Comparison of ENCODE assay signal across 8 cellular contexts in the genomic region with DNA sequence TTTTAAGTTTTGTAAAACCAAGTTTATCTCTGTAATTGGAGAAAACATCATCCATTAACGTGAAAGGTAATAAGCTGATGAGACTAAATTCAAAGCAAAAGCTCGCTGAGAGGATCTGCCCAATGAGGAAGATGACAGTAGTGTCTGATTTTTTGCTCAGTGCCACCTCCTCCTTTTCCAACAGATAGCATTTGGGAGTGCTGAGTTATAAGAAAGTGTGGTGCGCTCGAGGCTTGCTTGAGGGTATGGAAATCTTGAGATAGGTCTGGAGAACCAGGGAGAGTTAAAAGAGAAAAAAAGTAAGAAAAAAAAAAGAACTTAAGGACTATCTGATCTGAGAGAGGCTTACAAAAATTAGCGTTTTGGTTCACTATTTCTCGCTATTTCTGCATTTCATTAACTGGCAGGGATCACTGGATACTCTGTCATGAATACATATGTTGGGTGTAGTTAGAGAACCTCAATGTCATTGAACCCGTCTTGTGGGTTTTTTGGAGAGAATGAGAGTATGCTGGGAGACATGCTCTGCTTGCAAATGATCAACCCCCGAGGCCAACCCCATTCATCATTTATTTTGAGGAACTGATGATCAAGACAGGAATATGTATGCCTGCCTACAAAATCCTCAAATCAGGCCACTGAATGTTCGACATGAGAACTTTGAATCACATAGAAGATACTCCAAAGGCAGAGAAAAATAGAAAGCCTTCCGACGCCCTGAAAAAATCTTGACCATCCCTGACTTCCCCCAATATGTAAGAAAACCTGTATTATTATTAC. TPM values are rescaled to one million over a fixed set of nuclear protein-coding genes. Genes with fewer than 3 reads are reported as not detected.
A peak's percentile ranks its signal among the peaks of the same experiment; 100 is the strongest.
DNase-seq lines count a peak whose midpoint lies in the region; ATAC-seq and TF ChIP-seq lines count a peak whose summit lies in the region.

No MANE protein-coding gene starts in this region.

- no peak for ATAC-seq in activated naive CD4-positive, alpha-beta T cell treated with anti-CD3 and anti-CD28 coated beads, Interleukin-2, amount 50 U/mL, for 72 hours
- no peak for ATAC-seq in right lobe of liver
- ATAC-seq in upper lobe of left lung (ENCODE audit: low FRiP score in 2 of 2): no peak
- ATAC-seq in HG03097 (IDR thresholded peaks at IDR 0.05; ENCODE audit: low FRiP score, unreplicated experiment): no peak

- peak overlapping the region; percentile 58 for H3K4me3 Mint-ChIP-seq in activated naive CD4-positive, alpha-beta T cell treated with anti-CD3 and anti-CD28 coated beads for 36 hours

- CTCF ChIA-PET in activated naive CD4-positive, alpha-beta T cell treated with anti-CD3 and anti-CD28 coated beads for 36 hours (lab: Charles Lee): no interaction called here

- WGBS in right lobe of liver (ENCODE audit: insufficient coverage, low coverage, low lambda C conversion rate, missing lambda C conversion rate): 48% methylated on average over 11 of the region's 11 CpGs
- 54 to 57% methylated on average over 11 of the region's 11 CpGs for WGBS in upper lobe of left lung, 2 donors

- peaks cover 15% of the 10 kb centered on the region for H3K4me1 Mint-ChIP-seq in activated naive CD4-positive, alpha-beta T cell treated with anti-CD3 and anti-CD28 coated beads for 36 hours (ENCODE audit: low read depth)

- H3K9me3 Mint-ChIP-seq in activated naive CD4-positive, alpha-beta T cell treated with anti-CD3 and anti-CD28 coated beads for 36 hours: no peaks in the 10 kb centered on the region
- H3K9me3 Mint-ChIP-seq in activated naive CD4-positive, alpha-beta T cell treated with anti-CD3 and anti-CD28 coated beads, Interleukin-2, amount 50 U/mL, for 72 hours: no peaks in the 10 kb centered on the region

- peaks cover 8% of the 10 kb centered on the region for H3K27me3 Mint-ChIP-seq in activated naive CD4-positive, alpha-beta T cell treated with anti-CD3 and anti-CD28 coated beads for 36 hours (ENCODE audit: low read depth)

- H3K27ac ChIP-seq in right lobe of liver (peak overlapping the region; percentile 75 to 84 (median 78)), upper lobe of left lung (peak overlapping the region; percentile 87 to 94 (median 92))

- H3K9me3 ChIP-seq in adipocyte (ENCODE audit: control insufficient read depth, low read length) (no peaks in the 10 kb centered on the region), right lobe of liver (no peaks in the 10 kb centered on the region), upper lobe of left lung (no peaks in the 10 kb centered on the region)

- H3K4me1 ChIP-seq in adipocyte (ENCODE audit: control insufficient read depth, insufficient read depth, low read length) (peaks cover 12% of the 10 kb centered on the region), right lobe of liver (no peaks in the 10 kb centered on the region), upper lobe of left lung (peaks cover 0 to 24% (median 5%) of the 10 kb centered on the region in 4 donors)

- no peak overlapping the region for H3K27ac Mint-ChIP-seq in activated naive CD4-positive, alpha-beta T cell treated with anti-CD3 and anti-CD28 coated beads for 36 hours
- H3K27ac Mint-ChIP-seq in activated naive CD4-positive, alpha-beta T cell treated with anti-CD3 and anti-CD28 coated beads, Interleukin-2, amount 50 U/mL, for 72 hours: no peak overlapping the region

- DNase-seq in activated naive CD4-positive, alpha-beta T cell treated with anti-CD3 and anti-CD28 coated beads for 36 hours: no peak
- no peak for DNase-seq in activated naive CD4-positive, alpha-beta T cell treated with anti-CD3 and anti-CD28 coated beads, Interleukin-2, amount 50 U/mL, for 72 hours (ENCODE audit: low spot score in 2 of 2)
- no peak for DNase-seq in adipocyte (ENCODE audit: low read depth)
- no peak for DNase-seq in right lobe of liver
- DNase-seq in upper lobe of left lung: no peak
- no peak for DNase-seq in NCI-H1436 treated with DMSO at 0.1 percent for 48 hours (lab: John Stamatoyannopoulos, UW)
- no peak for DNase-seq in activated CD4-positive, CD25-positive, alpha-beta regulatory T cell (lab: John Stamatoyannopoulos, UW)

- H3K27me3 ChIP-seq in adipocyte (replicated peaks; ENCODE audit: control insufficient read depth, insufficient read depth, low read length): no peaks in the 10 kb centered on the region
- no peaks in the 10 kb centered on the region for H3K27me3 ChIP-seq in right lobe of liver
- H3K27me3 ChIP-seq in upper lobe of left lung: no peaks in the 10 kb centered on the region

- no peak for TF ChIP-seq EP300 in upper lobe of left lung (IDR thresholded peaks at IDR 0.05)

- intact Hi-C loops in activated naive CD4-positive, alpha-beta T cell treated with anti-CD3 and anti-CD28 coated beads for 36 hours (cut with micrococcal nuclease): loop anchor here (1.0 to 5.0 kb wide), 7 partner anchors 89 to 1261 kb away; a partner anchor contains a TSS
- intact Hi-C loops in right lobe of liver (cut with DNase I): no loop called here

- TF ChIP-seq CTCF in right lobe of liver (IDR thresholded peaks at IDR 0.05): no peak
- no peak for TF ChIP-seq CTCF in upper lobe of left lung (IDR thresholded peaks at IDR 0.05)

- H3K36me3 ChIP-seq in adipocyte (ENCODE audit: control insufficient read depth, insufficient read depth, low read length, severe bottlenecking) (no peaks in the 10 kb centered on the region), right lobe of liver (no peaks in the 10 kb centered on the region), upper lobe of left lung (no peaks in the 10 kb centered on the region)

- H3K4me3 ChIP-seq in adipocyte (ENCODE audit: low read length) (peak overlapping the region; percentile 80), right lobe of liver (peak overlapping the region; percentile 75 to 90 (median 82)), upper lobe of left lung (peak overlapping the region in 3 of 4 donors; percentile 63 to 86 (median 83))

- H3K9ac ChIP-seq in adipocyte (ENCODE audit: low read length): peak overlapping the region; percentile 77

- peaks cover 7% of the 10 kb centered on the region for H3K36me3 Mint-ChIP-seq in activated naive CD4-positive, alpha-beta T cell treated with anti-CD3 and anti-CD28 coated beads for 36 hours (ENCODE audit: low read depth)
- H3K36me3 Mint-ChIP-seq in activated naive CD4-positive, alpha-beta T cell treated with anti-CD3 and anti-CD28 coated beads, Interleukin-2, amount 50 U/mL, for 72 hours: peaks cover 6 to 19% of the 10 kb centered on the region in 2 donors

- TF ChIP-seq POLR2A in right lobe of liver (IDR thresholded peaks at IDR 0.05) (no peak), upper lobe of left lung (IDR thresholded peaks at IDR 0.05) (no peak)

RNA-seq across cellular contexts. Expression of a gene that starts 1.0 kb away (rescaled TPM):
- total RNA-seq in activated naive CD4-positive, alpha-beta T cell treated with anti-CD3 and anti-CD28 coated beads for 36 hours: 10 to 100 TPM; 12.0 to 12.1 TPM
- total RNA-seq in activated naive CD4-positive, alpha-beta T cell treated with anti-CD3 and anti-CD28 coated beads, Interleukin-2, amount 50 U/mL, for 72 hours: 10 to 100 TPM in 1 of 2 donors, 1 to 10 TPM in 1; 6.5 to 10.3 TPM
- 10 to 100 TPM in 1 of 6 experiments, 1 to 10 TPM in 5; 6.0 to 11.1 (median 6.9) TPM for total RNA-seq in right lobe of liver
- total RNA-seq in upper lobe of left lung: 10 to 100 TPM; 14.4 to 34.6 (median 27.8) TPM

RNA-seq across cellular contexts. Expression of a gene that starts 47.3 kb away (rescaled TPM):
- total RNA-seq in activated naive CD4-positive, alpha-beta T cell treated with anti-CD3 and anti-CD28 coated beads for 36 hours: 100 to 1,000 TPM; 148 to 151 TPM
- 100 to 1,000 TPM; 104 to 145 TPM for total RNA-seq in activated naive CD4-positive, alpha-beta T cell treated with anti-CD3 and anti-CD28 coated beads, Interleukin-2, amount 50 U/mL, for 72 hours
- total RNA-seq in right lobe of liver (100 to 1,000 TPM in 1 of 6 experiments, 10 to 100 TPM in 5; 53.4 to 102 (median 64.6) TPM), upper lobe of left lung (10 to 100 TPM; 32.6 to 92.2 (median 62.3) TPM)

RNA-seq across cellular contexts. Expression of a gene that starts 47.4 kb away (rescaled TPM):
- 10 to 100 TPM; 48.8 to 50.4 TPM for total RNA-seq in activated naive CD4-positive, alpha-beta T cell treated with anti-CD3 and anti-CD28 coated beads for 36 hours
- total RNA-seq in activated naive CD4-positive, alpha-beta T cell treated with anti-CD3 and anti-CD28 coated beads, Interleukin-2, amount 50 U/mL, for 72 hours: 10 to 100 TPM; 45.6 to 62.7 TPM
- total RNA-seq in right lobe of liver: 10 to 100 TPM; 12.4 to 25.0 (median 18.2) TPM
- total RNA-seq in upper lobe of left lung: 10 to 100 TPM in 5 of 6 donors, 1 to 10 TPM in 1; 3.1 to 27.7 (median 22.9) TPM
